ENCODE assay signal across 8 cellular contexts in the genomic region with DNA sequence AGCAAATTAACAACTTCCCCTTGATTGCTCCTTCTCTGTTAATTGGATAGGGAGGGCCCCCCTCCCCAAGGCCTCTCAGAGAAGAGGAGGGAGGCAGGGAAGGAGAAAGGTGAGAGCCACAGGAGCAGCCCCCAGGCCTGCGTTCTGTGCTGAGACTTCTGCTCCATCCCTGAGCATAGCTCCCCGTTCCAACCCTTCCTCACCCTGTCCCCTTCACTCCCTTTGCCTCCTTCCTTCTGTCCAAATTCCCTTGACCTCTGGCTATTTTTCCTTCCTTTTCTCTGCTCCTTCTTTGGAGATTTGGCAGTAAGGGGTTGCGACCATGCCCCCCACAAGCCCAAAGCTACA.
DNase-seq lines count a peak whose midpoint lies in the region; ATAC-seq and TF ChIP-seq lines count a peak whose summit lies in the region.

No MANE protein-coding gene starts in this region.

- H3K4me1 Mint-ChIP-seq in nephron progenitor cell = peaks cover 38% of the 10 kb centered on the region

- H3K4me1 ChIP-seq in BLaER1 treated with 17β-estradiol and CSF1 and Interleukin-3, amounts not matched to agents 10 nM and 100 nM = peaks cover 18 to 56% (median 42%) of the 10 kb centered on the region in 10 experiments
- peaks cover 21% of the 10 kb centered on the region for H3K4me1 ChIP-seq in KMS-11 (ENCODE audit: low read depth, poor library complexity, severe bottlenecking)

- DNase-seq in caudate nucleus (lab: John Stamatoyannopoulos, UW) (peak in 2 of 61 donors; percentile 34 to 54), nephron progenitor cell (no peak), NCI-H187 (lab: John Stamatoyannopoulos, UW) (no peak), AML-193 (lab: John Stamatoyannopoulos, UW) (no peak), NOMO-1 (lab: John Stamatoyannopoulos, UW; ENCODE audit: unreplicated experiment in 2 of 2) (no peak)

- H3K9me3 ChIP-seq in BLaER1 treated with 17β-estradiol and CSF1 and Interleukin-3, amounts not matched to agents 10 nM and 100 nM (replicated peaks in 1 of 11) = no peaks in the 10 kb centered on the region

- H3K27me3 ChIP-seq in BLaER1 treated with 17β-estradiol and CSF1 and Interleukin-3, amounts not matched to agents 10 nM and 100 nM = peaks cover 34 to 44% (median 38%) of the 10 kb centered on the region in 11 experiments
- peaks cover 19% of the 10 kb centered on the region for H3K27me3 ChIP-seq in KMS-11 (ENCODE audit: insufficient read depth, low read depth)

- no peak overlapping the region for H3K27ac ChIP-seq in BLaER1 treated with 17β-estradiol and CSF1 and Interleukin-3, amounts not matched to agents 10 nM and 100 nM
- H3K27ac ChIP-seq in KMS-11 (no peak overlapping the region), caudate nucleus (ENCODE audit: low read depth, low read length) (peak overlapping the region; percentile 78)

- peak overlapping the region; percentile 88 for H2AFZ ChIP-seq in KMS-11 (ENCODE audit: low read depth)

- no peaks in the 10 kb centered on the region for H3K79me2 ChIP-seq in KMS-11 (ENCODE audit: insufficient read depth, low read depth)

- H3K4me2 ChIP-seq in BLaER1 treated with 17β-estradiol and CSF1 and Interleukin-3, amounts not matched to agents 10 nM and 100 nM = peak overlapping the region; percentile 80 to 99 (median 95)
- H3K4me2 ChIP-seq in KMS-11 = peak overlapping the region; percentile 94

- peaks cover 56% of the 10 kb centered on the region for H3K27me3 Mint-ChIP-seq in nephron progenitor cell (ENCODE audit: low read depth, poor library complexity)

- H3K27ac Mint-ChIP-seq in nephron progenitor cell = no peak overlapping the region

- H3K36me3 ChIP-seq in BLaER1 treated with 17β-estradiol and CSF1 and Interleukin-3, amounts not matched to agents 10 nM and 100 nM = no peaks in the 10 kb centered on the region
- no peaks in the 10 kb centered on the region for H3K36me3 ChIP-seq in KMS-11 (ENCODE audit: insufficient read depth)

- peaks cover 0 to 27% (median 8%) of the 10 kb centered on the region in 11 experiments; a peak in 9 of 22 replicates for H4K20me1 ChIP-seq in BLaER1 treated with 17β-estradiol and CSF1 and Interleukin-3, amounts not matched to agents 10 nM and 100 nM
- no peaks in the 10 kb centered on the region for H4K20me1 ChIP-seq in KMS-11 (ENCODE audit: insufficient read depth)

- H3K4me3 Mint-ChIP-seq in nephron progenitor cell = peak overlapping the region; percentile 94

- no peak for ATAC-seq in GM19455 (IDR thresholded peaks at IDR 0.05; ENCODE audit: unreplicated experiment)

- peak overlapping the region; percentile 60 to 78 (median 69); a peak in 19 of 20 replicates for H3K4me3 ChIP-seq in BLaER1 treated with 17β-estradiol and CSF1 and Interleukin-3, amounts not matched to agents 10 nM and 100 nM
- no peak overlapping the region for H3K4me3 ChIP-seq in KMS-11 (IDR thresholded peaks at IDR 0.05; ENCODE audit: insufficient read depth, low read depth, low read length)

- H3K36me3 Mint-ChIP-seq in nephron progenitor cell (ENCODE audit: low read depth) = peaks cover 14% of the 10 kb centered on the region

- H3K9me3 Mint-ChIP-seq in nephron progenitor cell = no peaks in the 10 kb centered on the region

- no peak for TF ChIP-seq CTCF in KMS-11 (conservative IDR thresholded peaks at IDR 0.05; ENCODE audit: low read depth, low read length)
- TF ChIP-seq CTCF in nephron progenitor cell (IDR thresholded peaks at IDR 0.05) = no peak

- peak overlapping the region in 6 of 11 experiments; percentile 65 to 78 (median 74); a peak in 7 of 22 replicates for H3K9ac ChIP-seq in BLaER1 treated with 17β-estradiol and CSF1 and Interleukin-3, amounts not matched to agents 10 nM and 100 nM
- H3K9ac ChIP-seq in KMS-11 = peak overlapping the region; percentile 22; the same call in 1 of the 2 replicates
